Comparison of ENCODE assay signal across 7 cellular contexts in the genomic region with DNA sequence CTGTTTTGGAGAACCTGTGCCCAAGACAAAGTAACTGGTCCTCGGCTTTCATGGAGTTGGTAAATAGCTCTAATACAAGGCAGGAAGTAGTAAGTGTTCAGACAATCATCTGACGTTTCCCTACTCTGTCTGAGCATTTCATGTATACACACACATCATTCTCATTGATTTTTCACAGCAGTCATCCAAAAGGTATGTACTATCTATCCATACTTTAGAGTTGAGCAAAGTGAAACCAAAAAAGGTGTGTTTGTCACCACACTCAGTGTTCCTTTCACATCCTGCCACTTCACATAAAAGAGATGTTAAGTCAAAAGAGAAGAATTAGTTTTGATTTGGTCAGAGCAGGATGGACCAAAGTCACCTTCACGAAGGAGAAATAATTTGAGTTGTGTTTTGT. TPM values are rescaled to one million over a fixed set of nuclear protein-coding genes. Genes with fewer than 3 reads are reported as not detected.
DNase-seq lines count a peak whose midpoint lies in the region; ATAC-seq lines count a peak whose summit lies in the region.
"Not testable (repeated sequence)": the region's sequence is repeated elsewhere in the genome, so short reads cannot be mapped to it uniquely, and the experiment has no call there.

No MANE protein-coding gene starts in this region.

- not testable (repeated sequence) for H3K27ac Mint-ChIP-seq in activated naive CD8-positive, alpha-beta T cell treated with anti-CD3 and anti-CD28 coated beads, Interleukin-2, amount 10 ng/mL, durations not matched to agents 7 days and 5 days; stimulated activated effector memory CD8-positive, alpha-beta T cell treated with anti-CD3 and anti-CD28 coated beads, Interleukin-12 subunit alpha, Interleukin-12 subunit beta, amount 100 ng/mL, for 72 hours

- POLR2A ChIA-PET in activated naive CD8-positive, alpha-beta T cell treated with anti-CD3 and anti-CD28 coated beads, Interleukin-2, amount 10 ng/mL, durations not matched to agents 7 days and 5 days (lab: Charles Lee): not testable (repeated sequence)

- H3K9me3 Mint-ChIP-seq in activated naive CD8-positive, alpha-beta T cell treated with anti-CD3 and anti-CD28 coated beads, Interleukin-2, amount 10 ng/mL, durations not matched to agents 7 days and 5 days; stimulated activated effector memory CD8-positive, alpha-beta T cell treated with anti-CD3 and anti-CD28 coated beads, Interleukin-12 subunit alpha, Interleukin-12 subunit beta, amount 100 ng/mL, for 72 hours: not testable (repeated sequence)

- not testable (repeated sequence) for H3K4me1 Mint-ChIP-seq in activated naive CD8-positive, alpha-beta T cell treated with anti-CD3 and anti-CD28 coated beads, Interleukin-2, amount 10 ng/mL, durations not matched to agents 7 days and 5 days; stimulated activated effector memory CD8-positive, alpha-beta T cell treated with anti-CD3 and anti-CD28 coated beads, Interleukin-12 subunit alpha, Interleukin-12 subunit beta, amount 100 ng/mL, for 72 hours

- peak; percentile 37 for ATAC-seq in GM18519 (IDR thresholded peaks at IDR 0.05; ENCODE audit: low FRiP score, unreplicated experiment)
- ATAC-seq in GM19351 (IDR thresholded peaks at IDR 0.05; ENCODE audit: unreplicated experiment): peak; percentile 70
- ATAC-seq in HG02610 (IDR thresholded peaks at IDR 0.05; ENCODE audit: unreplicated experiment): peak; percentile 64
- ATAC-seq in HG03280 (IDR thresholded peaks at IDR 0.05; ENCODE audit: unreplicated experiment): peak; percentile 54
- peak; percentile 61 to 67 for ATAC-seq in activated CD4-positive, CD25-positive, alpha-beta regulatory T cell treated with anti-CD3 and anti-CD28 coated beads, Interleukin-2, amount 50 U/mL, for 24 hours
- peak; percentile 87 for ATAC-seq in activated naive CD8-positive, alpha-beta T cell treated with anti-CD3 and anti-CD28 coated beads, Interleukin-2, amount 10 ng/mL, durations not matched to agents 7 days and 5 days (ENCODE audit: low read depth)
- ATAC-seq in stimulated activated effector memory CD8-positive, alpha-beta T cell treated with anti-CD3 and anti-CD28 coated beads, Interleukin-12 subunit alpha, Interleukin-12 subunit beta, amount 100 ng/mL, for 72 hours: peak; percentile 70

- not testable (repeated sequence) for H3K27me3 Mint-ChIP-seq in activated naive CD8-positive, alpha-beta T cell treated with anti-CD3 and anti-CD28 coated beads, Interleukin-2, amount 10 ng/mL, durations not matched to agents 7 days and 5 days

- H3K36me3 Mint-ChIP-seq in activated naive CD8-positive, alpha-beta T cell treated with anti-CD3 and anti-CD28 coated beads, Interleukin-2, amount 10 ng/mL, durations not matched to agents 7 days and 5 days; stimulated activated effector memory CD8-positive, alpha-beta T cell treated with anti-CD3 and anti-CD28 coated beads, Interleukin-12 subunit alpha, Interleukin-12 subunit beta, amount 100 ng/mL, for 72 hours: not testable (repeated sequence)

- not testable (repeated sequence) for H3K4me3 Mint-ChIP-seq in activated naive CD8-positive, alpha-beta T cell treated with anti-CD3 and anti-CD28 coated beads, Interleukin-2, amount 10 ng/mL, durations not matched to agents 7 days and 5 days; stimulated activated effector memory CD8-positive, alpha-beta T cell treated with anti-CD3 and anti-CD28 coated beads, Interleukin-12 subunit alpha, Interleukin-12 subunit beta, amount 100 ng/mL, for 72 hours

- DNase-seq in activated naive CD8-positive, alpha-beta T cell treated with anti-CD3 and anti-CD28 coated beads, Interleukin-2, amount 10 ng/mL, durations not matched to agents 7 days and 5 days; stimulated activated effector memory CD8-positive, alpha-beta T cell treated with anti-CD3 and anti-CD28 coated beads, Interleukin-12 subunit alpha, Interleukin-12 subunit beta, amount 100 ng/mL, for 72 hours (ENCODE audit: low spot score in 2 of 2): not testable (repeated sequence)

RNA-seq across cellular contexts. Expression of gene GOLGA8A, which starts 33.7 kb away (rescaled TPM):
- 100 to 1,000 TPM; 307 to 311 TPM for total RNA-seq in activated naive CD8-positive, alpha-beta T cell treated with anti-CD3 and anti-CD28 coated beads, Interleukin-2, amount 10 ng/mL, durations not matched to agents 7 days and 5 days

RNA-seq across cellular contexts. Expression of gene LPCAT4, which starts 36.9 kb away (rescaled TPM):
- 100 to 1,000 TPM; 112 to 119 TPM for total RNA-seq in activated naive CD8-positive, alpha-beta T cell treated with anti-CD3 and anti-CD28 coated beads, Interleukin-2, amount 10 ng/mL, durations not matched to agents 7 days and 5 days

Comparison
In these comparisons a context has a peak if more than half of its experiments do, and no peak if none do; other contexts are left out.
1. ATAC-seq: peak in every context shown above with its lines; median percentile 87 in activated naive CD8-positive, alpha-beta T cell treated with anti-CD3 and anti-CD28 coated beads, Interleukin-2, amount 10 ng/mL, durations not matched to agents 7 days and 5 days; 70 in GM19351; 70 in stimulated activated effector memory CD8-positive, alpha-beta T cell treated with anti-CD3 and anti-CD28 coated beads, Interleukin-12 subunit alpha, Interleukin-12 subunit beta, amount 100 ng/mL, for 72 hours; 64 in HG02610; 64 in activated CD4-positive, CD25-positive, alpha-beta regulatory T cell treated with anti-CD3 and anti-CD28 coated beads, Interleukin-2, amount 50 U/mL, for 24 hours; 54 in HG03280; 37 in GM18519.